In genomic region chr4:182908124-182908523, GRCh38 we compare ENCODE assay signal across 23 cellular contexts. TPM values are rescaled to one million over a fixed set of nuclear protein-coding genes. Genes with fewer than 3 reads are reported as not detected.
DNase-seq lines count a peak whose midpoint lies in the region; ATAC-seq and TF ChIP-seq lines count a peak whose summit lies in the region.
"Had no signal": no experiment of that assay in that cellular context is flagged by ENCODE, and none has a peak within 500 bp of the region (broad histone marks: within the 10 kb centered on the region; RNA-seq: fewer than 3 reads in every experiment).

No MANE protein-coding gene starts in this region.

- no peak overlapping the region for H3K4me3 Mint-ChIP-seq in T-helper 17 cell
- H3K4me3 Mint-ChIP-seq in central memory CD8-positive, alpha-beta T cell, result no peak overlapping the region
- H3K4me3 Mint-ChIP-seq: CD14-positive monocyte; CD4-positive, alpha-beta memory T cell; CD4-positive, CD25-positive, alpha-beta regulatory T cell; CD8-positive, alpha-beta memory T cell had no signal

- TF ChIP-seq CTCF in brain microvascular endothelial cell (IDR thresholded peaks at IDR 0.05; ENCODE audit: low read depth, low read length, missing control alignments), result no peak

- DNase-seq in T-helper 17 cell, result no peak
- no peak for DNase-seq in central memory CD8-positive, alpha-beta T cell (ENCODE audit: low spot score in 2 of 2)
- DNase-seq in brain microvascular endothelial cell, result no peak
- no peak for DNase-seq in DMS79 (lab: John Stamatoyannopoulos, UW)
- DNase-seq: 8988T; ACHN; BE2C; C1 segment of cervical spinal cord; CD4-positive, alpha-beta memory T cell; CD4-positive, CD25-positive, alpha-beta regulatory T cell; CD8-positive, alpha-beta memory T cell; COR-L47; DMS 273 treated with DMSO at 0.1 percent for 48 hours; DMS153; DMS53; DMS79 treated with DMSO at 0.1 percent for 48 hours; GF-D8 had no signal

- peaks cover 17% of the 10 kb centered on the region for H3K36me3 Mint-ChIP-seq in T-helper 17 cell (ENCODE audit: low read depth)
- peaks cover 37% of the 10 kb centered on the region for H3K36me3 Mint-ChIP-seq in central memory CD8-positive, alpha-beta T cell (ENCODE audit: insufficient read depth)

- no peaks in the 10 kb centered on the region for H3K27me3 Mint-ChIP-seq in T-helper 17 cell
- H3K27me3 Mint-ChIP-seq in central memory CD8-positive, alpha-beta T cell, result no peaks in the 10 kb centered on the region
- H3K27me3 Mint-ChIP-seq: CD4-positive, alpha-beta memory T cell; CD4-positive, CD25-positive, alpha-beta regulatory T cell had no signal

- H3K36me3 ChIP-seq in brain microvascular endothelial cell (replicated peaks), result peaks cover 37% of the 10 kb centered on the region

- peak overlapping the region; percentile 21 for H3K27ac Mint-ChIP-seq in T-helper 17 cell
- peak overlapping the region; percentile 54 for H3K27ac Mint-ChIP-seq in central memory CD8-positive, alpha-beta T cell (ENCODE audit: low read depth)
- H3K27ac Mint-ChIP-seq: CD14-positive monocyte; CD4-positive, CD25-positive, alpha-beta regulatory T cell had no signal

- no peak overlapping the region for H3K4me3 ChIP-seq in brain microvascular endothelial cell (ENCODE audit: low read depth, low read length)
- H3K4me3 ChIP-seq: BLaER1 had no signal

- H3K4me1 Mint-ChIP-seq in T-helper 17 cell, result peaks cover 33% of the 10 kb centered on the region
- peaks cover 40% of the 10 kb centered on the region for H3K4me1 Mint-ChIP-seq in central memory CD8-positive, alpha-beta T cell

- no peaks in the 10 kb centered on the region for H3K9me3 ChIP-seq in T-helper 17 cell (ENCODE audit: control insufficient read depth, low read length, poor library complexity, severe bottlenecking)
- H3K9me3 ChIP-seq: BE2C, BLaER1 had no signal

- peak; percentile 78 for ATAC-seq in GM18868 (IDR thresholded peaks at IDR 0.05; ENCODE audit: unreplicated experiment)
- peak; percentile 50 for ATAC-seq in HG02610 (IDR thresholded peaks at IDR 0.05; ENCODE audit: unreplicated experiment)
- no peak for ATAC-seq in T-helper 17 cell
- no peak for ATAC-seq in central memory CD8-positive, alpha-beta T cell (replicated peaks; ENCODE audit: extremely low read depth, poor library complexity, severe bottlenecking)
- ATAC-seq in HG03025 (IDR thresholded peaks at IDR 0.05; ENCODE audit: low FRiP score, unreplicated experiment), result no peak
- ATAC-seq in GM21619 (IDR thresholded peaks at IDR 0.05; ENCODE audit: unreplicated experiment), result no peak

- no peaks in the 10 kb centered on the region for H3K9me3 Mint-ChIP-seq in central memory CD8-positive, alpha-beta T cell
- H3K9me3 Mint-ChIP-seq: CD14-positive monocyte; CD4-positive, alpha-beta memory T cell; CD8-positive, alpha-beta memory T cell had no signal

- H3K27ac ChIP-seq in brain microvascular endothelial cell, result no peak overlapping the region
- H3K27ac ChIP-seq: BLaER1 had no signal

- no peaks in the 10 kb centered on the region for H3K27me3 ChIP-seq in brain microvascular endothelial cell (replicated peaks)
- H3K27me3 ChIP-seq: BE2C, BLaER1 had no signal

- in situ Hi-C loops in brain microvascular endothelial cell (cut with HindIII; ENCODE audit: low pct_ligation_motif_present, low sequenced_read_pairs), result no loop called here

RNA-seq across cellular contexts. Expression of gene DCTD, which starts 9.1 kb away (rescaled TPM):
- 10 to 100 TPM; 50.4 to 55.5 TPM for total RNA-seq in T-helper 17 cell

Comparison
In these comparisons a context has a peak if more than half of its experiments do, and no peak if none do; other contexts are left out.
1. ATAC-seq: peak in GM18868 (single experiment) and HG02610 (single experiment); none in T-helper 17 cell (single experiment), central memory CD8-positive, alpha-beta T cell (single experiment), HG03025 (single experiment) and GM21619 (single experiment).